Comparison of ENCODE assay signal across 15 cellular contexts in the genomic region with DNA sequence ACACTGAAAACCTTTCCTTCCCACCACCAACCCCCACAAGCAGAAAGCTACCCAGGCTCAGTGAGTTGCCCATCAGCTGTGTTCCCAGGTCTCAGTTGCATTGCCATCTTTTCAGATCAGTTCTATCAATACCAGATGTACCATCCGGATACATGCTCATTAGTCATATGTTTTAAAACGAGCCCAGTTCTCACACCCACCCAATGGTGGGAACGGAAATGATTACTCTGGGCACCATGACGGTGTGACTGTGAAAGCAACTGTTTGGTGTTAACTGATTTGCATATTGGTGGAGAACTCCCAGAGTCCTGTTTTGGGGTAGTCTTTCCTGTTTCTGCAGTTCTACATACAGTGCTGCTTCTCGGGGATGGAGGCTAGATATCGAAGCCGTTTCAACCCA.
A peak's percentile ranks its signal among the peaks of the same experiment; 100 is the strongest.
DNase-seq lines count a peak whose midpoint lies in the region; ATAC-seq and TF ChIP-seq lines count a peak whose summit lies in the region.
"Had no signal": no experiment of that assay in that cellular context is flagged by ENCODE, and none has a peak within 500 bp of the region (broad histone marks: within the 10 kb centered on the region; RNA-seq: fewer than 3 reads in every experiment).

No MANE protein-coding gene starts in this region.

- POLR2A ChIA-PET in PC-9 (lab: Charles Lee; ENCODE audit: unreplicated experiment): no interaction called here

- H3K4me3 ChIP-seq in GM12865 (ENCODE audit: low read depth, low read length): no peak overlapping the region
- no peak overlapping the region for H3K4me3 ChIP-seq in esophagus muscularis mucosa
- no peak overlapping the region for H3K4me3 ChIP-seq in PC-9
- H3K4me3 ChIP-seq: A549, ovary had no signal

- H3K4me2 ChIP-seq in PC-9: no peak overlapping the region
- H3K4me2 ChIP-seq: A549 had no signal

- intact Hi-C loops in esophagus muscularis mucosa (cut with DNase I): no loop called here
- intact Hi-C loops in PC-9 (cut with micrococcal nuclease; ENCODE audit: unreplicated experiment): no loop called here
- intact Hi-C loops in cardiac septum (cut with DNase I): no loop called here

- ATAC-seq in GM19452 (IDR thresholded peaks at IDR 0.05; ENCODE audit: unreplicated experiment) (peak; percentile 71), HG02870 (IDR thresholded peaks at IDR 0.05; ENCODE audit: unreplicated experiment) (peak; percentile 57)
- ATAC-seq: A549 had no signal

- H4K20me1 ChIP-seq in PC-9 (ENCODE audit: insufficient read depth): no peaks in the 10 kb centered on the region

- WGBS in esophagus muscularis mucosa: 84% methylated on average over 7 of the region's 7 CpGs

- no TSS peak for BruUV-seq in PC-9 (replicated peaks; lab: Mats Ljungman, UMichigan)

- H3K27me3 ChIP-seq in esophagus muscularis mucosa (no peaks in the 10 kb centered on the region), PC-9 (ENCODE audit: insufficient read depth, low read depth) (no peaks in the 10 kb centered on the region)
- H3K27me3 ChIP-seq: ovary had no signal

- no peak overlapping the region for H2AFZ ChIP-seq in PC-9

- H3K4me1 ChIP-seq in esophagus muscularis mucosa: no peaks in the 10 kb centered on the region
- no peaks in the 10 kb centered on the region for H3K4me1 ChIP-seq in PC-9 (replicated peaks; ENCODE audit: insufficient read depth)
- H3K4me1 ChIP-seq: A549 had no signal

- TF ChIP-seq CTCF in GM12865 (IDR thresholded peaks at IDR 0.05; ENCODE audit: insufficient read depth, low read depth, low read length, missing control alignments) (no peak), esophagus muscularis mucosa (IDR thresholded peaks at IDR 0.05) (no peak), PC-9 (conservative IDR thresholded peaks at IDR 0.05) (no peak)

- H3K27ac ChIP-seq in esophagus muscularis mucosa (replicated peaks in 1 of 4) (no peak overlapping the region), PC-9 (no peak overlapping the region)
- H3K27ac ChIP-seq: A549, ovary had no signal

- no peaks in the 10 kb centered on the region for H3K9me3 ChIP-seq in esophagus muscularis mucosa
- no peaks in the 10 kb centered on the region for H3K9me3 ChIP-seq in PC-9 (ENCODE audit: insufficient read depth, low read depth)
- H3K9me3 ChIP-seq: A549, ovary had no signal

- DNase-seq in GM12865 (ENCODE audit: low read depth) (peak; percentile 71), RKO (ENCODE audit: low spot score) (peak; percentile 16), esophagus muscularis mucosa (ENCODE audit: extremely low spot score) (no peak), NCI-H510A treated with DMSO at 0.1 percent for 48 hours (lab: John Stamatoyannopoulos, UW) (no peak), PC-9 (no peak), cardiac septum (ENCODE audit: low spot score) (no peak)
- DNase-seq: activated CD4-positive, alpha-beta T cell treated with anti-CD3 and anti-CD28 coated beads, Interleukin-2, amount 10 ng/mL, durations not matched to agents 24 days and 14 days; activated T-cell treated with anti-CD3 and anti-CD28 coated beads, Interleukin-2, amount 50 U/mL, for 48 hours; ovary; Right ventricle myocardium superior; stimulated activated naive CD4-positive, alpha-beta T cell treated with Interleukin-2 at 50 U/mL for 16 hours; T-helper 9 cell had no signal

- H3K36me3 ChIP-seq in esophagus muscularis mucosa (no peaks in the 10 kb centered on the region), PC-9 (ENCODE audit: low read depth) (no peaks in the 10 kb centered on the region)
- H3K36me3 ChIP-seq: ovary had no signal

- no peaks in the 10 kb centered on the region for H3K79me2 ChIP-seq in PC-9 (ENCODE audit: low read depth)

- TF ChIP-seq EP300 in esophagus muscularis mucosa (IDR thresholded peaks at IDR 0.05): no peak

- no peaks in the 10 kb centered on the region for H3K9me2 ChIP-seq in PC-9 (ENCODE audit: insufficient read depth)

- TF ChIP-seq POLR2A in esophagus muscularis mucosa (IDR thresholded peaks at IDR 0.05; ENCODE audit: low read depth): no peak

- CTCF ChIA-PET in PC-9 (lab: Charles Lee): no interaction called here

- no peaks in the 10 kb centered on the region for H3F3A ChIP-seq in PC-9 (ENCODE audit: insufficient read depth, low read depth)

Comparison
In these comparisons a context has a peak if more than half of its experiments do, and no peak if none do; other contexts are left out.
1. DNase-seq: peak in GM12865 (single experiment) and RKO (single experiment); none in esophagus muscularis mucosa (single experiment), NCI-H510A treated with DMSO at 0.1 percent for 48 hours (single experiment), PC-9 (0 of 2) and cardiac septum (single experiment).